In genomic region chr12:50086148-50086547, GRCh38 we compare ENCODE assay signal across 8 cellular contexts. TPM values are rescaled to one million over a fixed set of nuclear protein-coding genes. Genes with fewer than 3 reads are reported as not detected.
DNase-seq lines count a peak whose midpoint lies in the region; ATAC-seq, FAIRE-seq and TF ChIP-seq lines count a peak whose summit lies in the region.

No MANE protein-coding gene starts in this region.

- H3K4me3 ChIP-seq in heart right ventricle (peak overlapping the region in 7 of 10 donors; percentile 85 to 99 (median 90)), body of pancreas (no peak overlapping the region), mesendoderm (ENCODE audit: low read length) (peak overlapping the region; percentile 90), aorta (ENCODE audit: low read length in 2 of 2) (no peak overlapping the region)

- H4K8ac ChIP-seq in mesendoderm (ENCODE audit: low read depth, low read length) = no peak overlapping the region

- TF ChIP-seq POLR2A in body of pancreas (IDR thresholded peaks at IDR 0.05) = no peak

- H3K4ac ChIP-seq in mesendoderm (ENCODE audit: low read depth, low read length) = no peak overlapping the region

- H3K9me3 ChIP-seq in heart right ventricle (no peaks in the 10 kb centered on the region), body of pancreas (no peaks in the 10 kb centered on the region), aorta (ENCODE audit: control insufficient read depth, low read length) (no peaks in the 10 kb centered on the region)

- H2BK15ac ChIP-seq in mesendoderm (replicated peaks; ENCODE audit: low read depth) = no peak overlapping the region

- peaks cover 12% of the 10 kb centered on the region for H3K79me1 ChIP-seq in mesendoderm (ENCODE audit: low read length)

- H3K18ac ChIP-seq in mesendoderm (ENCODE audit: low read length) = no peak overlapping the region

- peak overlapping the region; percentile 71 for H3K4me2 ChIP-seq in mesendoderm (ENCODE audit: low read length)

- peaks cover 12% of the 10 kb centered on the region for H3K79me2 ChIP-seq in mesendoderm (ENCODE audit: control insufficient read depth, insufficient read depth, low read length)

- H3K27ac ChIP-seq in heart right ventricle = peak overlapping the region in 9 of 10 donors; percentile 96 to 100 (median 98)
- peak overlapping the region in 3 of 4 donors; percentile 86 to 96 (median 88) for H3K27ac ChIP-seq in body of pancreas
- H3K27ac ChIP-seq in mesendoderm (ENCODE audit: low read depth, low read length) = no peak overlapping the region
- H3K27ac ChIP-seq in aorta (ENCODE audit: low read depth in 1 of 2, low read length in 2 of 2) = no peak overlapping the region

- no peak for FAIRE-seq in frontal cortex (lab: Jason Lieb, UNC)

- peak overlapping the region; percentile 91 for H3K56ac ChIP-seq in mesendoderm (ENCODE audit: low read length)

- peak overlapping the region; percentile 82 for H3K9ac ChIP-seq in mesendoderm (ENCODE audit: low read length)

- no peak overlapping the region for H3K23ac ChIP-seq in mesendoderm (ENCODE audit: low read length)

- H2BK120ac ChIP-seq in mesendoderm (ENCODE audit: low read depth, low read length) = no peak overlapping the region

- DNase-seq in heart right ventricle (no peak), Right ventricle myocardium inferior (ENCODE audit: missing footprints) (no peak), body of pancreas (no peak), mesendoderm (peak; percentile 39), aorta (peak; percentile 49 to 57), frontal cortex (ENCODE audit: low spot score in 2 of 2) (no peak), germinal center (ENCODE audit: low spot score) (no peak)

- no peak overlapping the region for H4K5ac ChIP-seq in mesendoderm (ENCODE audit: low read length)

- no peak overlapping the region for H2AK5ac ChIP-seq in mesendoderm (ENCODE audit: low read length)

- H3K4me1 ChIP-seq in heart right ventricle = peaks cover 0 to 34% (median 13%) of the 10 kb centered on the region in 9 donors
- peaks cover 23% of the 10 kb centered on the region for H3K4me1 ChIP-seq in body of pancreas
- H3K4me1 ChIP-seq in mesendoderm (ENCODE audit: control insufficient read depth, low read depth, low read length) = peaks cover 3% of the 10 kb centered on the region
- H3K4me1 ChIP-seq in aorta (ENCODE audit: control insufficient read depth in 1 of 2, insufficient read depth in 2 of 2, low read length in 2 of 2) = no peaks in the 10 kb centered on the region

- H2BK5ac ChIP-seq in mesendoderm (ENCODE audit: low read length) = no peak overlapping the region

- ATAC-seq in heart right ventricle = no peak
- ATAC-seq in Right ventricle myocardium inferior = no peak
- no peak for ATAC-seq in body of pancreas
- no peak for ATAC-seq in aorta (ENCODE audit: low FRiP score)
- ATAC-seq in HG02885 (IDR thresholded peaks at IDR 0.05; ENCODE audit: poor library complexity, unreplicated experiment) = no peak

- 74 to 84% methylated on average over 5 of the region's 5 CpGs for WGBS in heart right ventricle, 2 donors
- WGBS in body of pancreas, 2 donors = 52 to 57% methylated on average over 5 of the region's 5 CpGs
- WGBS in mesendoderm (ENCODE audit: extremely low coverage, insufficient coverage, low lambda C conversion rate) = no CpG with 5 or more reads among the region's 5 CpGs
- WGBS in aorta, 2 donors = 69 to 77% methylated on average over 5 of the region's 5 CpGs

- intact Hi-C loops in heart right ventricle (cut with DNase I) = loop anchor here in 6 of 10 donors (2.0 to 10.0 kb wide), 5 partner anchors 25 to 229 kb away; partner anchors contain the start of gene CERS5 (in 2 of the 6)
- intact Hi-C loops in Right ventricle myocardium inferior (cut with DNase I) = no loop called here
- intact Hi-C loops in body of pancreas (cut with DNase I) = no loop called here
- intact Hi-C loops in aorta (cut with DNase I) = loop anchor here (5.0 to 10.0 kb wide), 3 partner anchors 81 to 229 kb away; partner anchors contain the start of gene CERS5 (in 1 of the 2)

- TF ChIP-seq CTCF in heart right ventricle (IDR thresholded peaks at IDR 0.05) = no peak
- no peak for TF ChIP-seq CTCF in body of pancreas (IDR thresholded peaks at IDR 0.05)

- H3K36me3 ChIP-seq in heart right ventricle (peaks cover 0 to 48% (median 32%) of the 10 kb centered on the region in 9 donors), body of pancreas (replicated peaks in 1 of 2; ENCODE audit: insufficient read depth in 1 of 2, low read depth in 2 of 2) (peaks cover 3 to 15% of the 10 kb centered on the region in 2 donors), mesendoderm (ENCODE audit: control insufficient read depth, insufficient read depth, low read length) (peaks cover 16% of the 10 kb centered on the region), aorta (ENCODE audit: control insufficient read depth in 1 of 2, insufficient read depth in 2 of 2, low read length in 1 of 2) (peaks cover 2 to 5% of the 10 kb centered on the region in 2 donors)

- H3K27me3 ChIP-seq in heart right ventricle = no peaks in the 10 kb centered on the region
- H3K27me3 ChIP-seq in body of pancreas = no peaks in the 10 kb centered on the region
- no peaks in the 10 kb centered on the region for H3K27me3 ChIP-seq in mesendoderm (ENCODE audit: insufficient read depth, low read length, poor library complexity)
- H3K27me3 ChIP-seq in aorta (ENCODE audit: control insufficient read depth in 1 of 2, insufficient read depth in 2 of 2, low read length in 1 of 2) = no peaks in the 10 kb centered on the region

RNA-seq across cellular contexts. Expression of gene SMARCD1, which starts 1.0 kb away (rescaled TPM):
- total RNA-seq in heart right ventricle = 10 to 100 TPM; 13.3 to 24.0 (median 17.4) TPM
- 10 to 100 TPM; 12.0 to 13.0 TPM for polyA plus RNA-seq in heart right ventricle
- total RNA-seq in Right ventricle myocardium inferior = 20.1 TPM
- 10 to 100 TPM; 34.2 to 52.7 TPM for total RNA-seq in body of pancreas
- 94.9 TPM for polyA plus RNA-seq in mesendoderm (2013, experiment 1 of 2)
- 97.5 TPM for polyA plus RNA-seq in mesendoderm (2013, experiment 2 of 2)
- total RNA-seq in aorta = 10 to 100 TPM; 41.0 to 44.6 TPM
- polyA plus RNA-seq in aorta = 10 to 100 TPM; 15.0 to 19.9 TPM
- total RNA-seq in frontal cortex = 35.1 TPM

RNA-seq across cellular contexts. Expression of gene GPD1, which starts 17.7 kb away (rescaled TPM):
- total RNA-seq in heart right ventricle (10 to 100 TPM in 7 of 10 donors, 1 to 10 TPM in 3; 5.2 to 67.7 (median 15.5) TPM), Right ventricle myocardium inferior (51.1 TPM), body of pancreas (100 to 1,000 TPM in 1 of 2 donors, 1 to 10 TPM in 1; 7.0 to 232 TPM), aorta (1 to 10 TPM; 2.2 to 3.1 TPM), frontal cortex (9.4 TPM)
- polyA plus RNA-seq in heart right ventricle (10 to 100 TPM; 13.2 to 15.8 TPM), aorta (10 to 100 TPM in 1 of 2 donors, under 1 TPM in 1; 0.61 to 24.8 TPM)
- 0.27 TPM for polyA plus RNA-seq in mesendoderm (2013, experiment 1 of 2)
- 0.24 TPM for polyA plus RNA-seq in mesendoderm (2013, experiment 2 of 2)

RNA-seq across cellular contexts. Expression of gene COX14, which starts 25.9 kb away (rescaled TPM):
- total RNA-seq in heart right ventricle (100 to 1,000 TPM; 144 to 239 (median 170) TPM), Right ventricle myocardium inferior (234 TPM), body of pancreas (10 to 100 TPM; 14.5 to 47.8 TPM), aorta (10 to 100 TPM; 49.3 to 52.7 TPM), frontal cortex (11.0 TPM)
- polyA plus RNA-seq in heart right ventricle (100 to 1,000 TPM in 1 of 2 donors, 10 to 100 TPM in 1; 93.8 to 167 TPM), aorta (100 to 1,000 TPM in 1 of 2 donors, 10 to 100 TPM in 1; 93.6 to 214 TPM)
- 64.1 TPM for polyA plus RNA-seq in mesendoderm (2013, experiment 1 of 2)
- polyA plus RNA-seq in mesendoderm (2013, experiment 2 of 2) = 58.6 TPM

RNA-seq across cellular contexts. Expression of gene ASIC1, which starts 28.8 kb away (rescaled TPM):
- 1 to 10 TPM in 4 of 10 donors, under 1 TPM in 6; 0.17 to 1.6 (median 0.82) TPM for total RNA-seq in heart right ventricle
- polyA plus RNA-seq in heart right ventricle = under 1 TPM; 0.59 to 0.74 TPM
- 2.2 TPM for total RNA-seq in Right ventricle myocardium inferior
- under 1 TPM; 0.52 to 0.99 TPM for total RNA-seq in body of pancreas
- polyA plus RNA-seq in mesendoderm (2013, experiment 1 of 2) = 0.59 TPM
- polyA plus RNA-seq in mesendoderm (2013, experiment 2 of 2) = 0.73 TPM
- 1 to 10 TPM in 1 of 2 donors, under 1 TPM in 1; 0.39 to 5.8 TPM for total RNA-seq in aorta
- polyA plus RNA-seq in aorta = 1 to 10 TPM in 1 of 2 donors, not detected in 1; 1.2 TPM
- total RNA-seq in frontal cortex = 15.5 TPM

Comparison
In these comparisons a context has a peak if more than half of its experiments do, and no peak if none do; other contexts are left out.
1. intact Hi-C loops: an anchor here in heart right ventricle (2.0 to 10.0 kb wide) and aorta (5.0 to 10.0 kb wide); none called in Right ventricle myocardium inferior and body of pancreas.
2. DNase-seq: peak in mesendoderm (single experiment) and aorta (2 of 2); none in heart right ventricle (0 of 2), Right ventricle myocardium inferior (single experiment), body of pancreas (0 of 4), frontal cortex (0 of 2) and germinal center (single experiment).
3. H3K27ac ChIP-seq: peak in heart right ventricle (9 of 10) and body of pancreas (3 of 4); none in mesendoderm (single experiment) and aorta (0 of 2).
4. H3K4me3 ChIP-seq: peak in heart right ventricle (7 of 10) and mesendoderm (single experiment); none in body of pancreas (0 of 2) and aorta (0 of 2).